8 cellular contexts compared by ENCODE assay signal in the genomic region with DNA sequence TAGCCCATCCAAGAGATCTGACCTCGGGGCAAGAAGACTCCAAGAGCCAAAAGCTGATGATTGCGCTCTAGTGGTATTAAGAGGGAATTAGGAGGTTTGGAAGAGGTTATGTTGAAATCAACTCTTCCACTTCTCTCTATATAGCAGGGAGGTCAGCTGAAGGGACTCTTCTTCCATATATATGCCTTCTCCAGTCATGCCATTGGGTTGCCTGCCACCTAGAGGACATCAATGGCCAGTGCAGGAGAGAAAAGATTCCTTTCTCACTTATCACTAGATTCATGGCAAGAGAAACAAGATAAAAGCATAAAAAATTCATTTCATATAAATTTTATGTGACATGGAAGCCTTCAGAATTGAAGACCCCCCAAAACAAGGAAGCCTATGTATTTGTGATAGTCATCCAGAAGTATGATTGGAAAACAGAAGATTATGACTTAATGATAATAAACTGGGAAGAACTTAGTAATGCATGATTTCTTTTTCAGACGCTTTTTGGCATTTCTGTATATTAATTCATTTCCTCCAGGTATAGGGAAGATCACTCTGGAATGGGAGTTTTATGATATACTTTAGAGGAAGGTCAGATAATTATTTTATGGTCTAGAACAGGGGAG.
DNase-seq lines count a peak whose midpoint lies in the region; ATAC-seq and TF ChIP-seq lines count a peak whose summit lies in the region.

No MANE protein-coding gene starts in this region.

- H3K4me3 ChIP-seq in A673 (ENCODE audit: low read depth, low read length, poor library complexity, severe bottlenecking), result no peak overlapping the region
- no peak overlapping the region for H3K4me3 ChIP-seq in HCT116 (replicated peaks in 1 of 2; ENCODE audit: low read depth in 1 of 2, low read length in 2 of 2)
- no peak overlapping the region for H3K4me3 ChIP-seq in PC-3 (ENCODE audit: low read length)
- no peak overlapping the region for H3K4me3 ChIP-seq in mammary epithelial cell (replicated peaks in 1 of 3; ENCODE audit: insufficient read depth in 1 of 3, low read depth in 2 of 3, low read length in 3 of 3)

- H3K79me2 ChIP-seq in HCT116 (ENCODE audit: insufficient read depth, low read length), result no peaks in the 10 kb centered on the region
- no peaks in the 10 kb centered on the region for H3K79me2 ChIP-seq in PC-3 (ENCODE audit: low read length)
- H3K79me2 ChIP-seq in mammary epithelial cell (ENCODE audit: insufficient read depth, low read length), result no peaks in the 10 kb centered on the region

- H3K27ac ChIP-seq in A673 (ENCODE audit: low read depth, low read length, poor library complexity, severe bottlenecking) (no peak overlapping the region), HCT116 (ENCODE audit: low read depth, low read length) (no peak overlapping the region), PC-3 (ENCODE audit: low read length) (no peak overlapping the region), mammary epithelial cell (ENCODE audit: insufficient read depth, low read depth, low read length) (no peak overlapping the region)

- 77% methylated on average over 3 of the region's 3 CpGs for WGBS in mammary epithelial cell (ENCODE audit: low coverage, missing lambda C conversion rate)

- in situ Hi-C loops in mammary epithelial cell (cut with MboI; ENCODE audit: low sequenced_read_pairs in 2 of 2), result loop anchor here in 1 of 2 donors (10.0 kb wide), 1 partner anchor 277 kb away; no protein-coding TSS in a partner anchor

- TF ChIP-seq CTCF in A673 (conservative IDR thresholded peaks at IDR 0.05; ENCODE audit: low read depth, low read length) (peak; percentile 98), GM12873 (IDR thresholded peaks at IDR 0.05; ENCODE audit: insufficient read depth, low read depth, low read length, missing control alignments) (peak; percentile 85), HCT116 (IDR thresholded peaks at IDR 0.05 in 2 of 3, conservative IDR thresholded peaks at IDR 0.05 in 1 of 3; ENCODE audit: borderline replicate concordance in 1 of 3, insufficient read depth in 1 of 3, low read depth in 2 of 3, low read length in 2 of 3) (peak; percentile 69 to 93 (median 92); a peak in 5 of 6 replicates), PC-3 (conservative IDR thresholded peaks at IDR 0.05; ENCODE audit: low read depth, low read length) (peak; percentile 98), mammary epithelial cell (conservative IDR thresholded peaks at IDR 0.05 in 1 of 2, IDR thresholded peaks at IDR 0.05 in 1 of 2; ENCODE audit: extremely low read depth in 1 of 2, insufficient read depth in 1 of 2, low read depth in 1 of 2, low read length in 2 of 2) (peak; percentile 96 to 99)

- H3K9ac ChIP-seq in HCT116 (ENCODE audit: low read length) (no peak overlapping the region), PC-3 (ENCODE audit: low read length) (no peak overlapping the region), mammary epithelial cell (ENCODE audit: insufficient read depth, low read length) (no peak overlapping the region)

- no peaks in the 10 kb centered on the region for H3F3A ChIP-seq in PC-3 (ENCODE audit: low read length, unreplicated experiment)

- no peak overlapping the region for H2AFZ ChIP-seq in HCT116 (ENCODE audit: low read depth, low read length, poor library complexity, severe bottlenecking)
- no peak overlapping the region for H2AFZ ChIP-seq in PC-3 (ENCODE audit: low read length)
- no peak overlapping the region for H2AFZ ChIP-seq in mammary epithelial cell (ENCODE audit: low read depth, low read length)

- intact Hi-C loops in A673 (cut with micrococcal nuclease; ENCODE audit: unreplicated experiment) (loop anchor here (1.0 to 5.0 kb wide), 3 partner anchors 275 to 399 kb away; no protein-coding TSS in a partner anchor), HCT116 (cut with micrococcal nuclease) (loop anchor here (1.0 to 2.0 kb wide), 3 partner anchors 275 to 399 kb away; no protein-coding TSS in a partner anchor), PC-3 (cut with micrococcal nuclease) (loop anchor here (1.0 to 5.0 kb wide), 6 partner anchors 54 to 399 kb away; no protein-coding TSS in a partner anchor), mammary epithelial cell (cut with micrococcal nuclease) (loop anchor here (1.0 to 5.0 kb wide), 5 partner anchors 64 to 399 kb away; no protein-coding TSS in a partner anchor)

- dilution Hi-C loops in mammary epithelial cell (cut with HindIII; ENCODE audit: low sequenced_read_pairs), result loop anchor here (5.0 kb wide), 1 partner anchor 54 kb away; no protein-coding TSS in a partner anchor

- peak; percentile 83 for TF ChIP-seq RAD21 in HCT116 (IDR thresholded peaks at IDR 0.05; ENCODE audit: low read depth)

- CTCF ChIA-PET in A673 (lab: Charles Lee) (interaction anchor here (0.8 kb wide), 1 partner anchor 400 kb away, joined by 3 read pairs; no protein-coding TSS in a partner anchor), HCT116 (lab: Charles Lee) (interaction anchor here (0.8 to 1.9 kb wide), 3 partner anchors 20 to 399 kb away, joined by 3 to 6 read pairs (median 4); no protein-coding TSS in a partner anchor), PC-3 (lab: Charles Lee) (interaction anchor here (0.6 kb wide), 1 partner anchor 15 kb away, joined by 4 read pairs; no protein-coding TSS in a partner anchor), mammary epithelial cell (lab: Charles Lee; ENCODE audit: low non-redundant PET) (interaction anchor here (0.6 kb wide), 1 partner anchor 304 kb away, joined by 4 read pairs; no protein-coding TSS in a partner anchor)

- H3K4me2 ChIP-seq in HCT116 (ENCODE audit: low read length), result no peak overlapping the region
- no peak overlapping the region for H3K4me2 ChIP-seq in PC-3 (ENCODE audit: low read length)
- no peak overlapping the region for H3K4me2 ChIP-seq in mammary epithelial cell (ENCODE audit: insufficient read depth, low read depth, low read length)

- H3K9me2 ChIP-seq in HCT116 (ENCODE audit: insufficient read depth) (no peaks in the 10 kb centered on the region), PC-3 (replicated peaks; ENCODE audit: low read length) (no peaks in the 10 kb centered on the region)

- RAD21 ChIA-PET in HCT116 (lab: Charles Lee; ENCODE audit: low non-redundant PET in 1 of 2, low total read pairs in 2 of 2, uncharacterized antibody in 2 of 2, unreplicated experiment in 2 of 2), result no interaction called here

- BruUV-seq in A673 (replicated peaks; lab: Mats Ljungman, UMichigan), result no TSS peak
- no TSS peak for BruUV-seq in HCT116 (replicated peaks; lab: Mats Ljungman, UMichigan)
- BruUV-seq in PC-3 (replicated peaks; lab: Mats Ljungman, UMichigan), result no TSS peak
- no TSS peak for BruUV-seq in mammary epithelial cell (replicated peaks; lab: Mats Ljungman, UMichigan)

- POLR2A ChIA-PET in A673 (lab: Charles Lee; ENCODE audit: low non-redundant PET), result no interaction called here
- POLR2A ChIA-PET in HCT116 (lab: Charles Lee), result no interaction called here
- POLR2A ChIA-PET in PC-3 (lab: Charles Lee; ENCODE audit: unreplicated experiment), result no interaction called here

- H3K36me3 ChIP-seq in A673 (ENCODE audit: insufficient read depth, low read length, poor library complexity, severe bottlenecking) (no peaks in the 10 kb centered on the region), HCT116 (ENCODE audit: control insufficient read depth in 1 of 2, insufficient read depth in 2 of 2, low read length in 2 of 2) (no peaks in the 10 kb centered on the region), PC-3 (ENCODE audit: low read depth, low read length) (no peaks in the 10 kb centered on the region), mammary epithelial cell (ENCODE audit: insufficient read depth, low read length) (no peaks in the 10 kb centered on the region)

- H4K20me1 ChIP-seq in HCT116 (ENCODE audit: insufficient read depth) (no peaks in the 10 kb centered on the region), PC-3 (ENCODE audit: low read length) (no peaks in the 10 kb centered on the region), mammary epithelial cell (ENCODE audit: insufficient read depth, low read length) (no peaks in the 10 kb centered on the region)

- H3K4me1 ChIP-seq in A673 (ENCODE audit: insufficient read depth, low read length, poor library complexity, severe bottlenecking) (peaks cover 23% of the 10 kb centered on the region), HCT116 (ENCODE audit: control insufficient read depth in 1 of 2, insufficient read depth in 2 of 2, low read length in 2 of 2) (no peaks in the 10 kb centered on the region), PC-3 (ENCODE audit: insufficient read depth, low read length) (no peaks in the 10 kb centered on the region), mammary epithelial cell (ENCODE audit: insufficient read depth, low read length) (no peaks in the 10 kb centered on the region)

- DNase-seq in A673 (ENCODE audit: low spot score) (peak; percentile 80), HCT116 (ENCODE audit: low read depth, low spot score) (no peak), LHCN-M2 (ENCODE audit: low read depth) (peak; percentile 64), PC-3 (peak; percentile 88), mammary epithelial cell (peak; percentile 52), kidney glomerular epithelial cell (lab: John Stamatoyannopoulos, UW) (peak; percentile 68), superior temporal gyrus (ENCODE audit: extremely low spot score) (peak; percentile 75)

- H3K27me3 ChIP-seq in A673 (replicated peaks; ENCODE audit: insufficient read depth, low read depth, low read length, poor library complexity), result peaks cover 66% of the 10 kb centered on the region
- no peaks in the 10 kb centered on the region for H3K27me3 ChIP-seq in HCT116 (ENCODE audit: insufficient read depth, low read length)
- no peaks in the 10 kb centered on the region for H3K27me3 ChIP-seq in PC-3 (ENCODE audit: low read length)
- no peaks in the 10 kb centered on the region for H3K27me3 ChIP-seq in mammary epithelial cell (ENCODE audit: insufficient read depth, low read length)

- H3K9me3 ChIP-seq in A673 (ENCODE audit: low read depth, low read length, poor library complexity, severe bottlenecking), result no peaks in the 10 kb centered on the region
- H3K9me3 ChIP-seq in HCT116 (ENCODE audit: control insufficient read depth in 1 of 2, insufficient read depth in 1 of 2, low read depth in 1 of 2, low read length in 2 of 2), result no peaks in the 10 kb centered on the region
- H3K9me3 ChIP-seq in PC-3 (ENCODE audit: low read length), result no peaks in the 10 kb centered on the region
- H3K9me3 ChIP-seq in mammary epithelial cell (replicated peaks; ENCODE audit: insufficient read depth, low read length), result no peaks in the 10 kb centered on the region

- ATAC-seq in HCT116 (peak; percentile 88), PC-3 (peak; percentile 94)

- TF ChIP-seq POLR2A in HCT116 (IDR thresholded peaks at IDR 0.05; ENCODE audit: borderline replicate concordance, extremely low read depth, insufficient read depth, insufficient read length), result no peak

TF ChIP-seq in HCT116, 20 proteins besides CTCF, POLR2A, EP300 and RAD21 (continues in another document):
- TF ChIP-seq EZH2phosphoT487 (IDR thresholded peaks at IDR 0.05; ENCODE audit: borderline replicate concordance), result no peak
- TF ChIP-seq, protein P1, sequence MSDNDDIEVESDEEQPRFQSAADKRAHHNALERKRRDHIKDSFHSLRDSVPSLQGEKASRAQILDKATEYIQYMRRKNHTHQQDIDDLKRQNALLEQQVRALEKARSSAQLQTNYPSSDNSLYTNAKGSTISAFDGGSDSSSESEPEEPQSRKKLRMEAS (IDR thresholded peaks at IDR 0.05), result no peak
- no peak for TF ChIP-seq EZH2 (IDR thresholded peaks at IDR 0.05)
